In the genomic region with DNA sequence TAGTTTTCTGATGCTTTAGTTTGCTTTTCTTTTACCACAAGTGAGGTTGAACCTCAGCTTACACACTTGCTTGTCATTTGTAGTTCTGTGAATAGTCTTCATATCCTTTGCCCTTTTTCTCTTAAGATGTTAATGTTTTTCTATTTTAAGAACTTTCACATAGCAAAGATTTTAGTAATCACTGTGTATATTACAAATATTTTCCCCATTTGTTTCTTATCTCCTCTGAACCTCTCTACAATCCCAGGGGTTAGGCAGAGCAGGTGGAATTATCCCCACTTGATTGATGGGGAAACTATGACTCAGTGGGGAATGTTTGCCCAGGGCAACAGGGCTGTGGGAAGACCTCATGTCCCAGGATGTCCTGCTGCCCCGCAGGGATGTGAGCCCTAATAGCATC, we compare ENCODE assay signal across 19 cellular contexts. TPM values are rescaled to one million over a fixed set of nuclear protein-coding genes. Genes with fewer than 3 reads are reported as not detected.
DNase-seq lines count a peak whose midpoint lies in the region; ATAC-seq lines count a peak whose summit lies in the region.
"Had no signal": no experiment of that assay in that cellular context is flagged by ENCODE, and none has a peak within 500 bp of the region (broad histone marks: within the 10 kb centered on the region; RNA-seq: fewer than 3 reads in every experiment).

No MANE protein-coding gene starts in this region.

- ATAC-seq in GM19463 (IDR thresholded peaks at IDR 0.05; ENCODE audit: unreplicated experiment) (no peak), HG03045 (IDR thresholded peaks at IDR 0.05; ENCODE audit: unreplicated experiment) (no peak), GM21737 (IDR thresholded peaks at IDR 0.05; ENCODE audit: unreplicated experiment) (no peak)
- ATAC-seq: activated CD4-positive, CD25-positive, alpha-beta regulatory T cell treated with anti-CD3 and anti-CD28 coated beads, Interleukin-2, amount 50 U/mL, for 24 hours; body of pancreas; left lung; sciatic nerve had no signal

- DNase-seq in EH (ENCODE audit: low read depth) (peak; percentile 96), NCI-H226 (peak; percentile 85), dermis blood vessel endothelial cell (peak; percentile 37), myocyte (ENCODE audit: low read depth) (peak; percentile 54), NCI-H1092 (lab: John Stamatoyannopoulos, UW) (no peak)
- DNase-seq: activated naive CD4-positive, alpha-beta T cell; body of pancreas; esophagus squamous epithelium; KG1; left lung; NCI-H1417; NCI-H2171 treated with DMSO at 0.1 percent for 48 hours; SIG-M5; testis had no signal

RNA-seq across cellular contexts. Expression of gene MYH3, which starts 11.7 kb away (rescaled TPM):
- total RNA-seq in dermis blood vessel endothelial cell = 0.34 and 0.51 TPM in 2 replicates
- total RNA-seq in myocyte = 2,551 and 7,123 TPM in 2 replicates
- 865 TPM for polyA plus RNA-seq in myocyte (2012)

RNA-seq across cellular contexts. Expression of gene SCO1, which starts 28.6 kb away (rescaled TPM):
- total RNA-seq in dermis blood vessel endothelial cell = 28.2 and 36.1 TPM in 2 replicates
- total RNA-seq in myocyte = 49.0 and 53.8 TPM in 2 replicates
- 27.9 TPM for polyA plus RNA-seq in myocyte (2012)

RNA-seq across cellular contexts. Expression of gene ADPRM, which starts 28.6 kb away (rescaled TPM):
- total RNA-seq in dermis blood vessel endothelial cell = 8.9 and 9.7 TPM in 2 replicates
- total RNA-seq in myocyte = 20.2 and 22.2 TPM in 2 replicates
- polyA plus RNA-seq in myocyte (2012) = 10.0 TPM

Comparison
In these comparisons a context has a peak if more than half of its experiments do, and no peak if none do; other contexts are left out.
1. RNA of gene MYH3, which starts 11.7 kb away (total RNA-seq): 2,551 to 7,123 TPM in myocyte; 0.34 to 0.51 TPM in dermis blood vessel endothelial cell; every median in the first group is over 1,000 times any median in the second.